23 cellular contexts compared by ENCODE assay signal in the genomic region with DNA sequence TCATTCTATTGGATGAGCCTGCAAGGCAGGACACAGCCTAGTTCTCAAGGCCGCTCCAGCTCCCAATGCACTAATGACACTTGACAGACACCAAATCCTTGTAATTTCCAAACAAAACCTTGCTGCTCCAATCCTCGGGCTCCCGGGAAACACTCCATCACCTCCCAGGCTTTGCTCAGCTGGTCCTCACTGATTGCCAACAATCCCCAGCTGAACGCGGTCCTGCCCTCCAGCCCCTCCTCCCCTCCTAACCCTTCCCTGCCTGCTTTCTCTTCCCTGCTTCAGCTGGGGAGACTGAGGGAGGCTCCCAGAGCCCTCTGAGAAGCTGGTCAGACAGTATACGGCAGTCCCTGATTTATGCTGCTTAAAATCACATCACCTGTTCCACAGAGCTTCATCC.
DNase-seq lines count a peak whose midpoint lies in the region; ATAC-seq and TF ChIP-seq lines count a peak whose summit lies in the region.
"Had no signal": no experiment of that assay in that cellular context is flagged by ENCODE, and none has a peak within 500 bp of the region (broad histone marks: within the 10 kb centered on the region; RNA-seq: fewer than 3 reads in every experiment).

No MANE protein-coding gene starts in this region.

- DNase-seq in NCI-H1417 (lab: John Stamatoyannopoulos, UW) (peak; percentile 24 to 68 (median 65)), NCI-H1417 treated with DMSO at 0.1 percent for 48 hours (lab: John Stamatoyannopoulos, UW) (no peak), anterior cingulate cortex (lab: John Stamatoyannopoulos, UW) (peak in 40 of 58 donors; percentile 12 to 66 (median 38)), type B pancreatic cell (ENCODE audit: extremely low spot score, unreplicated experiment) (peak; percentile 53)
- no peak for DNase-seq in activated CD4-positive, alpha-beta memory T cell treated with anti-CD3 and anti-CD28 coated beads for 36 hours
- DNase-seq: 8988T; activated CD4-positive, alpha-beta memory T cell treated with anti-CD3 and anti-CD28 coated beads, Interleukin-2, amount 10 ng/mL, durations not matched to agents 7 days and 5 days; activated gamma-delta T cell; activated T-cell treated with anti-CD3 and anti-CD28 coated beads for 4 hours; AML-193; GF-D8; NCI-H1930; NCI-H446 treated with DMSO at 0.1 percent for 48 hours; stimulated activated CD4-positive, alpha-beta T cell treated with anti-CD3 and anti-CD28 coated beads, Interleukin-1b, Interleukin-23, amount 100 ng/mL, for 48 hours; stimulated activated naive CD4-positive, alpha-beta T cell; tibial artery; WERI-Rb-1 had no signal

- no peaks in the 10 kb centered on the region for H3K4me1 Mint-ChIP-seq in type B pancreatic cell (ENCODE audit: unreplicated experiment)
- H3K4me1 Mint-ChIP-seq in activated CD4-positive, alpha-beta memory T cell treated with anti-CD3 and anti-CD28 coated beads for 36 hours (ENCODE audit: low read depth): no peaks in the 10 kb centered on the region
- H3K4me1 Mint-ChIP-seq: activated CD4-positive, alpha-beta memory T cell treated with anti-CD3 and anti-CD28 coated beads, Interleukin-2, amount 10 ng/mL, durations not matched to agents 7 days and 5 days; nephron had no signal

- H3K27ac Mint-ChIP-seq in type B pancreatic cell: no peak overlapping the region
- no peak overlapping the region for H3K27ac Mint-ChIP-seq in activated CD4-positive, alpha-beta memory T cell treated with anti-CD3 and anti-CD28 coated beads for 36 hours
- H3K27ac Mint-ChIP-seq: activated CD4-positive, alpha-beta memory T cell treated with anti-CD3 and anti-CD28 coated beads, Interleukin-2, amount 10 ng/mL, durations not matched to agents 7 days and 5 days; nephron had no signal

- peak overlapping the region; percentile 53 for H3K27ac ChIP-seq in layer of hippocampus (ENCODE audit: low read depth, low read length)
- H3K27ac ChIP-seq: breast epithelium, SK-N-MC, tibial artery, WERI-Rb-1 had no signal

- H3K27me3 ChIP-seq in layer of hippocampus (ENCODE audit: control insufficient read depth, insufficient read depth, low read length): no peaks in the 10 kb centered on the region
- H3K27me3 ChIP-seq: tibial artery had no signal

- intact Hi-C loops in activated CD4-positive, alpha-beta memory T cell treated with anti-CD3 and anti-CD28 coated beads for 36 hours (cut with micrococcal nuclease): no loop called here

- ATAC-seq in GM18870 (IDR thresholded peaks at IDR 0.05; ENCODE audit: unreplicated experiment): no peak
- ATAC-seq in HG02642 (IDR thresholded peaks at IDR 0.05; ENCODE audit: poor library complexity, unreplicated experiment): no peak

- H3K4me3 Mint-ChIP-seq in type B pancreatic cell: no peak overlapping the region
- H3K4me3 Mint-ChIP-seq in activated CD4-positive, alpha-beta memory T cell treated with anti-CD3 and anti-CD28 coated beads for 36 hours: no peak overlapping the region
- H3K4me3 Mint-ChIP-seq: activated CD4-positive, alpha-beta memory T cell treated with anti-CD3 and anti-CD28 coated beads, Interleukin-2, amount 10 ng/mL, durations not matched to agents 7 days and 5 days; nephron had no signal

- peaks cover 24% of the 10 kb centered on the region for H3K27me3 Mint-ChIP-seq in type B pancreatic cell
- H3K27me3 Mint-ChIP-seq in activated CD4-positive, alpha-beta memory T cell treated with anti-CD3 and anti-CD28 coated beads for 36 hours: peaks cover 5% of the 10 kb centered on the region

- TF ChIP-seq CTCF in type B pancreatic cell (conservative IDR thresholded peaks at IDR 0.05): no peak

- no peaks in the 10 kb centered on the region for H3K9me3 Mint-ChIP-seq in type B pancreatic cell
- H3K9me3 Mint-ChIP-seq in activated CD4-positive, alpha-beta memory T cell treated with anti-CD3 and anti-CD28 coated beads for 36 hours: no peaks in the 10 kb centered on the region
- H3K9me3 Mint-ChIP-seq: activated CD4-positive, alpha-beta memory T cell treated with anti-CD3 and anti-CD28 coated beads, Interleukin-2, amount 10 ng/mL, durations not matched to agents 7 days and 5 days; nephron had no signal

- CTCF ChIA-PET in activated CD4-positive, alpha-beta memory T cell treated with anti-CD3 and anti-CD28 coated beads for 36 hours (lab: Charles Lee): no interaction called here

- no peaks in the 10 kb centered on the region for H3K36me3 Mint-ChIP-seq in type B pancreatic cell
- no peaks in the 10 kb centered on the region for H3K36me3 Mint-ChIP-seq in activated CD4-positive, alpha-beta memory T cell treated with anti-CD3 and anti-CD28 coated beads for 36 hours

- POLR2A ChIA-PET in activated CD4-positive, alpha-beta memory T cell treated with anti-CD3 and anti-CD28 coated beads for 36 hours (lab: Charles Lee): no interaction called here

Comparison
In these comparisons a context has a peak if more than half of its experiments do, and no peak if none do; other contexts are left out.
1. DNase-seq: peak in NCI-H1417 (3 of 3), anterior cingulate cortex (40 of 58) and type B pancreatic cell (single experiment); none in NCI-H1417 treated with DMSO at 0.1 percent for 48 hours (single experiment) and activated CD4-positive, alpha-beta memory T cell treated with anti-CD3 and anti-CD28 coated beads for 36 hours (single experiment).